9 cellular contexts compared by ENCODE assay signal in the genomic region with DNA sequence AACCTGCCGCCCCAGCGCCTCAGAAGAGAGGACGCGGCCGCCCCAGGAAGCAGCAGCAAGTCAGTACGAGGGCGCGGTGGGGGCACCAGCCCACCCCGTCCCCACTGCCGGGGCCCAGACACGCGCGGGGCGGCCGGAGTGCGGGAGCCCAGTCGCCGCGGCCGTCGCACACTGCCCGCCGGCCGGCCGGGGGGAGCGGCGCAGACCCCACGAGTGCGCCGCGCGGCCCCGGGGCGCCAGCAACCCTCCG. TPM values are rescaled to one million over a fixed set of nuclear protein-coding genes. Genes with fewer than 3 reads are reported as not detected.
DNase-seq lines count a peak whose midpoint lies in the region; ATAC-seq and TF ChIP-seq lines count a peak whose summit lies in the region.
"Had no signal": no experiment of that assay in that cellular context is flagged by ENCODE, and none has a peak within 500 bp of the region (broad histone marks: within the 10 kb centered on the region; RNA-seq: fewer than 3 reads in every experiment).

No MANE protein-coding gene starts in this region.

- peak overlapping the region; percentile 92 to 100 (median 97) for H3K4me2 ChIP-seq in BLaER1 treated with 17β-estradiol and CSF1 and Interleukin-3, amounts not matched to agents 10 nM and 100 nM

- no peak for TF ChIP-seq CTCF in foreskin fibroblast (IDR thresholded peaks at IDR 0.05; ENCODE audit: low read depth, low read length)
- TF ChIP-seq CTCF in osteocyte (IDR thresholded peaks at IDR 0.05): no peak

- H3K4me1 Mint-ChIP-seq in osteocyte (ENCODE audit: unreplicated experiment): peaks cover 42% of the 10 kb centered on the region

- H3K36me3 Mint-ChIP-seq in osteocyte (ENCODE audit: unreplicated experiment): peaks cover 5% of the 10 kb centered on the region

- H3K4me3 ChIP-seq in BLaER1 treated with 17β-estradiol and CSF1 and Interleukin-3, amounts not matched to agents 10 nM and 100 nM: peak overlapping the region; percentile 57 to 76 (median 65)
- peak overlapping the region; percentile 87 for H3K4me3 ChIP-seq in SJSA1
- H3K4me3 ChIP-seq in foreskin fibroblast (ENCODE audit: low read depth in 1 of 2, low read length in 2 of 2): peak overlapping the region; percentile 60 to 63
- H3K4me3 ChIP-seq: K562 had no signal

- H3K27me3 Mint-ChIP-seq in osteocyte (ENCODE audit: unreplicated experiment): no peaks in the 10 kb centered on the region

- no peaks in the 10 kb centered on the region for H3K36me3 ChIP-seq in BLaER1 treated with 17β-estradiol and CSF1 and Interleukin-3, amounts not matched to agents 10 nM and 100 nM
- H3K36me3 ChIP-seq in SJSA1: peaks cover 58% of the 10 kb centered on the region

- H3K4me3 Mint-ChIP-seq in osteocyte (ENCODE audit: unreplicated experiment): peak overlapping the region; percentile 98

- DNase-seq in SJSA1 (ENCODE audit: low read depth in 1 of 2, low spot score in 2 of 2): no peak
- no peak for DNase-seq in foreskin fibroblast
- no peak for DNase-seq in osteocyte (ENCODE audit: extremely low spot score, unreplicated experiment)
- DNase-seq in Ammon's horn (ENCODE audit: low spot score): no peak
- DNase-seq in GF-D8 (lab: John Stamatoyannopoulos, UW): no peak
- DNase-seq in NCI-H2107 (lab: John Stamatoyannopoulos, UW): no peak

- ATAC-seq in HG03565 (IDR thresholded peaks at IDR 0.05; ENCODE audit: unreplicated experiment): no peak
- ATAC-seq: K562 had no signal

- H4K20me1 ChIP-seq in BLaER1 treated with 17β-estradiol and CSF1 and Interleukin-3, amounts not matched to agents 10 nM and 100 nM: peaks cover 0 to 53% (median 7%) of the 10 kb centered on the region in 11 experiments; a peak in 14 of 22 replicates

- peak overlapping the region; percentile 99 for H3K27ac Mint-ChIP-seq in osteocyte (ENCODE audit: unreplicated experiment)

- H3K9me3 ChIP-seq in BLaER1 treated with 17β-estradiol and CSF1 and Interleukin-3, amounts not matched to agents 10 nM and 100 nM (replicated peaks in 1 of 11): peaks cover 4 to 11% (median 6%) of the 10 kb centered on the region in 11 experiments; a peak in 13 of 22 replicates
- peaks cover 11% of the 10 kb centered on the region for H3K9me3 ChIP-seq in SJSA1 (replicated peaks)

- H3K27ac ChIP-seq in BLaER1 treated with 17β-estradiol and CSF1 and Interleukin-3, amounts not matched to agents 10 nM and 100 nM: peak overlapping the region in 1 of 11 experiments; percentile 40; a peak in 1 of 22 replicates
- H3K27ac ChIP-seq in SJSA1: peak overlapping the region; percentile 81

- H3K27me3 ChIP-seq in BLaER1 treated with 17β-estradiol and CSF1 and Interleukin-3, amounts not matched to agents 10 nM and 100 nM: peaks cover 87 to 94% (median 91%) of the 10 kb centered on the region in 11 experiments
- H3K27me3 ChIP-seq in SJSA1 (replicated peaks): no peaks in the 10 kb centered on the region

- no peaks in the 10 kb centered on the region for H3K9me3 Mint-ChIP-seq in osteocyte (ENCODE audit: unreplicated experiment)

- H3K4me1 ChIP-seq in BLaER1 treated with 17β-estradiol and CSF1 and Interleukin-3, amounts not matched to agents 10 nM and 100 nM: peaks cover 0 to 29% (median 26%) of the 10 kb centered on the region in 10 experiments; a peak in 17 of 20 replicates
- peaks cover 63% of the 10 kb centered on the region for H3K4me1 ChIP-seq in SJSA1 (replicated peaks)

- peak overlapping the region; percentile 27 to 68 (median 58); a peak in 19 of 22 replicates for H3K9ac ChIP-seq in BLaER1 treated with 17β-estradiol and CSF1 and Interleukin-3, amounts not matched to agents 10 nM and 100 nM

RNA-seq across cellular contexts. Expression of a gene that starts 1.0 kb away (rescaled TPM):
- total RNA-seq in SJSA1 (2014; rRNA removed; shearing (Covaris generic)): 278 and 326 TPM in 2 replicates
- total RNA-seq in osteocyte: 41.8 and 42.1 TPM in 2 replicates
